1 cellular context compared by ENCODE assay signal in genomic region chr9:129462360-129462759, GRCh38.
TF ChIP-seq lines count a peak whose summit lies in the region.

No MANE protein-coding gene starts in this region.

TF ChIP-seq in IMR-90, 13 proteins besides CTCF, POLR2A, EP300 and RAD21:
- TF ChIP-seq BHLHE40 (IDR thresholded peaks at IDR 0.05; ENCODE audit: low read depth, low read length) (no peak), RFX5 (IDR thresholded peaks at IDR 0.05; ENCODE audit: low read depth, low read length) (no peak), USF2 (IDR thresholded peaks at IDR 0.05; ENCODE audit: low read depth, low read length) (no peak), MAFK (IDR thresholded peaks at IDR 0.05; ENCODE audit: low read depth, low read length) (no peak), ELK1 (IDR thresholded peaks at IDR 0.05; ENCODE audit: borderline replicate concordance, low read depth, low read length) (no peak), NFE2L2 (IDR thresholded peaks at IDR 0.05; ENCODE audit: low read depth, low read length) (no peak)
